1 cellular context compared by ENCODE assay signal in the genomic region with DNA sequence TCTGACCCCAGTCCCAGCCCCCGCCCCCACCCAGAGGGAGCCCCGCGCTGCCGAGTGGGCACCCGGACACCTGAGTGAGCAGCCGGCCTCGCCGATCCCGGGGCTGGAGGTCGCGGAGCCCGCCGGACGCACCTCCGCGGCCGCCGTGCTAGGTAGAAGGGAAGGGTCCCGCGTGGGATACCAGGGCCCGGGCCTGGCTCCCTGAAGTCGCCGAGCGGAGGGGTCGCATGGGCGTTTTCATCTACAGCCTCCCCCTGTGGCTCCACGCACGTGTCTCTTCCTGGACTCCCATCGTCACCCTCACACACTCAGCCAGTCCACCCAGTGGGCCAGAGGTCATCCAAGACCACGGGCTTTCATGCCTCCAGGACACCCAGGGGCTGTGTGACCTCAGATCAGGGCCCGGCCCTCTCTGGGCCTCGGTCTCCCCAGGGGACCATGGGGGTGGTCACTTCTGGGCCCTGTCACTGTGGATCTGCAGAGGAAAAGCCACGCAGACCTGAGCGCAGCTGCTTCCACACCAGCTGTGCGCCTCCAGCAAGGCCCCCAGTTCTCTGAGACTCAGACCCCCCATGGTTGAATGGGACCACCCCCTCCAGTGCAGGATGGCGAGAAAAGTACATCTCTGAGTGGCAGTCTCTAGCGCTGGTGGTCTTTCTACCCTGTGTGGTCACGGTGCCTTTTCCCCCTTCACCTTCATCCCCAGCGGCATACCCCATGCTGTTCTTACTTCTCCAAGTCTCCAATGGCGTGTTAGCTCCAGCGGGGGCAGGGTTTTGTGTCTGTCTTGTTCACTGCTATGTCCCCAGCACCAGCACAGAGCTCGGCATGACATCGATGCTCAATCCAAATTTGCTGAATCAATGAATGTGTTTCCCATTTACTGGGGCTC.
TF ChIP-seq lines count a peak whose summit lies in the region.

No MANE protein-coding gene starts in this region.

TF ChIP-seq in neural cell, 6 proteins besides CTCF, POLR2A, EP300 and RAD21 (continued from another document):
- TF ChIP-seq EZH2 (IDR thresholded peaks at IDR 0.05; ENCODE audit: borderline replicate concordance, insufficient read depth, low read length, poor library complexity, severe bottlenecking) (no peak), MXI1 (conservative IDR thresholded peaks at IDR 0.05; ENCODE audit: poor library complexity, severe bottlenecking) (peak; percentile 39), POLR2AphosphoS5 (IDR thresholded peaks at IDR 0.05) (no peak)
